In genomic region chr9:97565262-97565661, GRCh38 we compare ENCODE assay signal across 16 cellular contexts.
DNase-seq lines count a peak whose midpoint lies in the region; TF ChIP-seq lines count a peak whose summit lies in the region.
"Had no signal": no experiment of that assay in that cellular context is flagged by ENCODE, and none has a peak within 500 bp of the region (broad histone marks: within the 10 kb centered on the region; RNA-seq: fewer than 3 reads in every experiment).

No MANE protein-coding gene starts in this region.

- no peak overlapping the region for H2BK5ac ChIP-seq in H9 (ENCODE audit: insufficient read length, low read length)

- no peak overlapping the region for H3K4me2 ChIP-seq in H9 (ENCODE audit: insufficient read depth, insufficient read length, low read length)
- H3K4me2 ChIP-seq in neural progenitor cell = no peak overlapping the region
- no peak overlapping the region for H3K4me2 ChIP-seq in smooth muscle cell
- H3K4me2 ChIP-seq: BLaER1 treated with 17β-estradiol and CSF1 and Interleukin-3, amounts not matched to agents 10 nM and 100 nM had no signal

- H3K79me2 ChIP-seq in H9 (ENCODE audit: insufficient read depth, low read length) (no peaks in the 10 kb centered on the region), neural progenitor cell (ENCODE audit: low read depth) (no peaks in the 10 kb centered on the region), smooth muscle cell (ENCODE audit: low read depth) (no peaks in the 10 kb centered on the region)

- H3K23me2 ChIP-seq in H9 (ENCODE audit: insufficient read length, low read depth, low read length, poor library complexity, severe bottlenecking) = no peaks in the 10 kb centered on the region

- H3K27ac Mint-ChIP-seq in H9 = 0 out of 7 replicates have a peak overlapping the region, but pooled peaks of 1 of the 3 experiments have one; percentile 6
- peak overlapping the region; percentile 76 for H3K27ac Mint-ChIP-seq in neural progenitor cell

- H3K4me3 ChIP-seq in WERI-Rb-1 (ENCODE audit: low read depth, low read length) = no peak overlapping the region
- no peak overlapping the region for H3K4me3 ChIP-seq in neural progenitor cell
- no peak overlapping the region for H3K4me3 ChIP-seq in spleen
- H3K4me3 ChIP-seq in smooth muscle cell = no peak overlapping the region
- H3K4me3 ChIP-seq: BLaER1 treated with 17β-estradiol and CSF1 and Interleukin-3, amounts not matched to agents 10 nM and 100 nM had no signal

- H3K14ac ChIP-seq in H9 (ENCODE audit: insufficient read depth, low read length) = no peak overlapping the region

- H3K79me1 ChIP-seq in H9 (ENCODE audit: insufficient read depth, low read depth, low read length, poor library complexity, severe bottlenecking) = no peaks in the 10 kb centered on the region

- no peak overlapping the region for H2BK20ac ChIP-seq in H9 (ENCODE audit: low read depth, low read length, poor library complexity, severe bottlenecking)

- no peak overlapping the region for H3K23ac ChIP-seq in H9 (ENCODE audit: insufficient read length, low read depth, low read length)

- no peaks in the 10 kb centered on the region for H3K4me1 ChIP-seq in H9 (ENCODE audit: insufficient read depth, low read length)
- peaks cover 19% of the 10 kb centered on the region for H3K4me1 ChIP-seq in neural progenitor cell
- peaks cover 0 to 14% (median 0%) of the 10 kb centered on the region in 6 donors for H3K4me1 ChIP-seq in spleen
- peaks cover 10% of the 10 kb centered on the region for H3K4me1 ChIP-seq in smooth muscle cell (ENCODE audit: low read depth)
- H3K4me1 ChIP-seq: BLaER1 treated with 17β-estradiol and CSF1 and Interleukin-3, amounts not matched to agents 10 nM and 100 nM had no signal

- no peak overlapping the region for H3K4ac ChIP-seq in H9 (ENCODE audit: low read depth, low read length)

- H3K56ac ChIP-seq in H9 (ENCODE audit: insufficient read length, low read depth, low read length) = no peak overlapping the region

- no peaks in the 10 kb centered on the region for H3K36me3 ChIP-seq in WERI-Rb-1
- H3K36me3 ChIP-seq in neural progenitor cell = no peaks in the 10 kb centered on the region
- no peaks in the 10 kb centered on the region for H3K36me3 ChIP-seq in spleen
- H3K36me3 ChIP-seq in smooth muscle cell (ENCODE audit: low read depth) = no peaks in the 10 kb centered on the region
- H3K36me3 ChIP-seq: BLaER1 treated with 17β-estradiol and CSF1 and Interleukin-3, amounts not matched to agents 10 nM and 100 nM had no signal

- H2AK5ac ChIP-seq in H9 (ENCODE audit: insufficient read length, low read length) = no peak overlapping the region

- peak; percentile 10 for DNase-seq in H9
- peak; percentile 3 for DNase-seq in WERI-Rb-1
- DNase-seq in neural progenitor cell (ENCODE audit: low spot score) = no peak
- DNase-seq in spleen = peak; percentile 8
- DNase-seq in inferior parietal cortex (ENCODE audit: extremely low spot score) = no peak
- DNase-seq in dedifferentiated amniotic fluid mesenchymal stem cell (ENCODE audit: extremely low spot score) = no peak
- DNase-seq in NK-92 treated with Interleukin-12 subunit alpha and Interleukin-12 subunit beta, amount 100 ng/mL, for 24 hours (lab: John Stamatoyannopoulos, UW) = no peak
- no peak for DNase-seq in smooth muscle cell (lab: John Stamatoyannopoulos, UW; ENCODE audit: unreplicated experiment)
- DNase-seq: CD8-positive, alpha-beta memory T cell; DMS79 treated with DMSO at 0.1 percent for 48 hours; KG1; NCI-H1694 treated with DMSO at 0.1 percent for 48 hours; NCI-H748 treated with DMSO at 0.1 percent for 48 hours; RPMI8226; SIG-M5 had no signal

- TF ChIP-seq CTCF in H9 (conservative IDR thresholded peaks at IDR 0.05) (no peak), WERI-Rb-1 (IDR thresholded peaks at IDR 0.05; ENCODE audit: low read depth, low read length) (no peak), neural progenitor cell (IDR thresholded peaks at IDR 0.05) (no peak), spleen (IDR thresholded peaks at IDR 0.05 in 8 of 11, conservative IDR thresholded peaks at IDR 0.05 in 3 of 11) (no peak), smooth muscle cell (IDR thresholded peaks at IDR 0.05; ENCODE audit: borderline replicate concordance, insufficient read depth, poor library complexity, severe bottlenecking) (no peak)

- H2BK15ac ChIP-seq in H9 (ENCODE audit: low read depth, low read length) = no peak overlapping the region

- H3K4me1 Mint-ChIP-seq in H9 (peaks cover 19 to 27% of the 10 kb centered on the region in 2 experiments), neural progenitor cell (peaks cover 14% of the 10 kb centered on the region)

- intact Hi-C loops in spleen (cut with DNase I; ENCODE audit: low total_unique reads) = no loop called here

- H3K4me3 Mint-ChIP-seq in H9 = no peak overlapping the region
- no peak overlapping the region for H3K4me3 Mint-ChIP-seq in neural progenitor cell
- H3K4me3 Mint-ChIP-seq: CD8-positive, alpha-beta memory T cell had no signal

- H3K27ac ChIP-seq in H9 (ENCODE audit: insufficient read length, low read depth, low read length) = no peak overlapping the region
- no peak overlapping the region for H3K27ac ChIP-seq in WERI-Rb-1
- H3K27ac ChIP-seq in neural progenitor cell = no peak overlapping the region
- H3K27ac ChIP-seq in spleen = no peak overlapping the region
- H3K27ac ChIP-seq in smooth muscle cell (ENCODE audit: low read depth) = no peak overlapping the region
- H3K27ac ChIP-seq: BLaER1 treated with 17β-estradiol and CSF1 and Interleukin-3, amounts not matched to agents 10 nM and 100 nM had no signal

- H3K9me3 Mint-ChIP-seq in H9 = no peaks in the 10 kb centered on the region; a peak in 1 of 5 replicates
- H3K9me3 Mint-ChIP-seq in neural progenitor cell = no peaks in the 10 kb centered on the region
- H3K9me3 Mint-ChIP-seq: CD8-positive, alpha-beta memory T cell had no signal

- H4K8ac ChIP-seq in H9 (replicated peaks; ENCODE audit: insufficient read length, low read depth, low read length) = no peak overlapping the region

- no peak overlapping the region for H2AFZ ChIP-seq in H9 (ENCODE audit: low read length)
- no peak overlapping the region for H2AFZ ChIP-seq in neural progenitor cell (replicated peaks)
- no peak overlapping the region for H2AFZ ChIP-seq in smooth muscle cell (ENCODE audit: low read depth)

- H3K27me3 Mint-ChIP-seq in H9 (ENCODE audit: low read depth) = peaks cover 5% of the 10 kb centered on the region
- H3K27me3 Mint-ChIP-seq in neural progenitor cell (ENCODE audit: insufficient read depth, low read depth) = peaks cover 8% of the 10 kb centered on the region

- no peaks in the 10 kb centered on the region for H3F3A ChIP-seq in neural progenitor cell (ENCODE audit: low read depth)
- H3F3A ChIP-seq in smooth muscle cell (ENCODE audit: low read depth) = no peaks in the 10 kb centered on the region

- no peak overlapping the region for H2BK120ac ChIP-seq in H9 (ENCODE audit: low read depth, low read length, poor library complexity, severe bottlenecking)

- H2BK12ac ChIP-seq in H9 (ENCODE audit: insufficient read length, low read depth, low read length) = no peak overlapping the region

- H3T11ph ChIP-seq in H9 (ENCODE audit: low read length) = no peak overlapping the region

- no peak overlapping the region for H4K91ac ChIP-seq in H9 (ENCODE audit: insufficient read length, low read depth, low read length)

- no peak for TF ChIP-seq POLR2A in spleen (IDR thresholded peaks at IDR 0.05)

- no peak overlapping the region for H3K18ac ChIP-seq in H9 (ENCODE audit: insufficient read length, low read depth, low read length)

- no CpG with 5 or more reads among the region's 5 CpGs for WGBS in H9 (ENCODE audit: extremely low coverage, insufficient read length, low lambda C conversion rate)
- 74 to 91% (median 90%) methylated on average over 5 of the region's 5 CpGs for WGBS in spleen, 5 donors
- 90% methylated on average over 5 of the region's 5 CpGs for WGBS in smooth muscle cell (ENCODE audit: low lambda C conversion rate)

- H3K9ac ChIP-seq in H9 (ENCODE audit: extremely low read depth, insufficient read length, low read length) (no peak overlapping the region), neural progenitor cell (no peak overlapping the region), smooth muscle cell (ENCODE audit: low read depth) (no peak overlapping the region)
- H3K9ac ChIP-seq: BLaER1 treated with 17β-estradiol and CSF1 and Interleukin-3, amounts not matched to agents 10 nM and 100 nM had no signal

- H4K20me1 ChIP-seq in H9 (ENCODE audit: control insufficient read depth, insufficient read depth, insufficient read length) (no peaks in the 10 kb centered on the region), neural progenitor cell (ENCODE audit: low read depth) (no peaks in the 10 kb centered on the region), smooth muscle cell (ENCODE audit: low read depth) (no peaks in the 10 kb centered on the region)
- H4K20me1 ChIP-seq: BLaER1 treated with 17β-estradiol and CSF1 and Interleukin-3, amounts not matched to agents 10 nM and 100 nM had no signal

- H3K27me3 ChIP-seq in H9 (ENCODE audit: insufficient read depth, low read length) (no peaks in the 10 kb centered on the region; the same call in 1 of the 2 replicates), WERI-Rb-1 (ENCODE audit: insufficient read depth, low read depth, severe bottlenecking) (no peaks in the 10 kb centered on the region), neural progenitor cell (no peaks in the 10 kb centered on the region), spleen (replicated peaks in 1 of 7) (peaks cover 0 to 10% (median 0%) of the 10 kb centered on the region in 7 donors), smooth muscle cell (ENCODE audit: low read depth) (no peaks in the 10 kb centered on the region)

- no peak overlapping the region for H4K5ac ChIP-seq in H9 (ENCODE audit: insufficient read length, low read depth, low read length)

- H3K9me3 ChIP-seq in H9 (ENCODE audit: control insufficient read depth, low read depth, low read length) (no peaks in the 10 kb centered on the region), WERI-Rb-1 (ENCODE audit: severe bottlenecking) (no peaks in the 10 kb centered on the region), neural progenitor cell (ENCODE audit: low read depth) (no peaks in the 10 kb centered on the region), spleen (no peaks in the 10 kb centered on the region), smooth muscle cell (replicated peaks; ENCODE audit: low read depth) (no peaks in the 10 kb centered on the region)
- H3K9me3 ChIP-seq: BLaER1 treated with 17β-estradiol and CSF1 and Interleukin-3, amounts not matched to agents 10 nM and 100 nM had no signal

- H3K36me3 Mint-ChIP-seq in H9 (ENCODE audit: insufficient read depth in 1 of 3, low read depth in 3 of 3) (no peaks in the 10 kb centered on the region; a peak in 1 of 7 replicates), neural progenitor cell (no peaks in the 10 kb centered on the region)
- H3K36me3 Mint-ChIP-seq: CD8-positive, alpha-beta memory T cell had no signal

Comparison
In these comparisons a context has a peak if more than half of its experiments do, and no peak if none do; other contexts are left out.
1. DNase-seq: peak in H9 (single experiment), WERI-Rb-1 (single experiment) and spleen (single experiment); none in neural progenitor cell (single experiment), inferior parietal cortex (single experiment), dedifferentiated amniotic fluid mesenchymal stem cell (single experiment), NK-92 treated with Interleukin-12 subunit alpha and Interleukin-12 subunit beta, amount 100 ng/mL, for 24 hours (single experiment) and smooth muscle cell (single experiment).